7 cellular contexts compared by ENCODE assay signal in the genomic region with DNA sequence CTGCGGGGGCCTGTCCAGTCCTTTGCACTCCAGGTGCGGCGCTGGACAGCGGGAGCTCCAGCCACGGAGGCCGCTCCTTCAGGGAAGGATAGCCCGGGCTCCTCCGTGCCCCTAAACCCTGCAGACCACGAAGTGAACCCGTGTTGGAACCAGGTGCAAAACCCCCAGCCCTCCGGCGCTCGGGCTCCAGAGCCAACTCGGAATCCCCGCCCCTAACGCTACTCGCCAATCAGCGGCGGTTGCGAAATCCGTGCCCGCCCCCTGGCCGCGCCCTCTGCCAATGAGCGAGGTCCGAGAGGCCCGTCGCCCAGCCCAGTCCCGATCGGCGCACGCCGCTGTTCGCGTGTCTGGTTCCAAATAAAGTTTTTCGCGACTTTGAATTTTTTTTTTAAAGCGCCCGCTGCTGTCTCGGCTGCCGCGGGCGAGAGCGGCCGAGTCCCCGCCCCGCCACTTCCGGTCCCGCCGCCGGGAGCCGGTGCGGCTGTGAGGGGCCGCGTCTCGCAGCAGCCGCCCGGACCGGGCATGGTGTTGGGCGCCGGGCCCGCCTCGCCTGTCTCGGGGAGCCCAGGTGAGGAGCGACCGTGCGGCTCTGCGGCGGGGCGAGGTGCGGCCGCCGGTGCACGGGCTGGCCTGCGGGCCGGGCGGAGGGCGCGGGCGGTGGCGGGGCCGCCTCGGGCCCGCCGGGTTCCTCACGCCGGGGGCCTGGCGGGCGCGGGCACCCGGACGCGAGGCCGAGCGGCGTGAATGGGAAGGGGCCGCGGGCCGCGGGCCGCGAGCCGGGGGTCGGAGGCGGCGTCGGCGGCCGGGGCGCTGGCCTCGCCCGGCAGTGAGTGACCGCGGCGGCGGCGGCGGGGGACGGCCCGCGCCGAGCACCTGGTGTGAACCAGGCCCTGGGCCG. TPM values are rescaled to one million over a fixed set of nuclear protein-coding genes. Genes with fewer than 3 reads are reported as not detected.
A peak's percentile ranks its signal among the peaks of the same experiment; 100 is the strongest.
DNase-seq lines count a peak whose midpoint lies in the region; ATAC-seq and TF ChIP-seq lines count a peak whose summit lies in the region.

A gene with protein sequence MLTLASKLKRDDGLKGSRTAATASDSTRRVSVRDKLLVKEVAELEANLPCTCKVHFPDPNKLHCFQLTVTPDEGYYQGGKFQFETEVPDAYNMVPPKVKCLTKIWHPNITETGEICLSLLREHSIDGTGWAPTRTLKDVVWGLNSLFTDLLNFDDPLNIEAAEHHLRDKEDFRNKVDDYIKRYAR (plus strand): TSS at position 450 of the 898 bp plus-strand sequence. CDS start 6,094 bp downstream, outside the sequence.

- H3K79me2 ChIP-seq in hepatocyte, result peaks cover 45% of the 10 kb centered on the region

- WGBS in hepatocyte (ENCODE audit: low lambda C conversion rate, missing lambda C conversion rate), result 1% methylated on average over 74 of the region's 123 CpGs

- DNase-seq in NCI-H1930 (lab: John Stamatoyannopoulos, UW) (peak; percentile 91 to 97), T-helper 9 cell (peak; percentile 95), astrocyte of the cerebellum (ENCODE audit: low read depth) (peak; percentile 91), hepatocyte (ENCODE audit: low spot score) (peak; percentile 99), retina (peak; percentile 99)

- TF ChIP-seq POLR2A in GM18505 (IDR thresholded peaks at IDR 0.05; ENCODE audit: borderline replicate concordance, extremely low read depth, insufficient read depth, insufficient read length), result peak; percentile 81

- no peaks in the 10 kb centered on the region for H3K9me2 ChIP-seq in hepatocyte (replicated peaks; ENCODE audit: insufficient read depth)

- in situ Hi-C loops in astrocyte of the cerebellum (cut with HindIII; ENCODE audit: low sequenced_read_pairs), result no loop called here

- H3K36me3 ChIP-seq in hepatocyte (replicated peaks; ENCODE audit: insufficient read depth, low read depth), result no peaks in the 10 kb centered on the region

- ATAC-seq in GM18505 (IDR thresholded peaks at IDR 0.05; ENCODE audit: unreplicated experiment) (peak; percentile 95), HG02970 (IDR thresholded peaks at IDR 0.05; ENCODE audit: low FRiP score, unreplicated experiment) (peak; percentile 96)

- peaks cover 15% of the 10 kb centered on the region for H3K4me1 ChIP-seq in hepatocyte (ENCODE audit: insufficient read depth)

- peak within 1 kb of the TSS; percentile 65 for H3K27ac ChIP-seq in hepatocyte

- peak within 1 kb of the TSS; percentile 98 for H3K4me2 ChIP-seq in hepatocyte

- peak within 1 kb of the TSS; percentile 90 for H2AFZ ChIP-seq in hepatocyte

- H3K4me3 ChIP-seq in astrocyte of the cerebellum (ENCODE audit: low read depth, low read length), result peak within 1 kb of the TSS; percentile 73
- peak within 1 kb of the TSS; percentile 60 for H3K4me3 ChIP-seq in hepatocyte

- H3K27me3 ChIP-seq in hepatocyte, result no peaks in the 10 kb centered on the region

- H4K20me1 ChIP-seq in hepatocyte (ENCODE audit: insufficient read depth, poor library complexity, severe bottlenecking), result peaks cover 29% of the 10 kb centered on the region

- H3K9me3 ChIP-seq in hepatocyte (ENCODE audit: low read depth), result no peaks in the 10 kb centered on the region

- no peak for TF ChIP-seq CTCF in astrocyte of the cerebellum (IDR thresholded peaks at IDR 0.05; ENCODE audit: low read depth, low read length, missing control alignments)
- TF ChIP-seq CTCF in hepatocyte (IDR thresholded peaks at IDR 0.05; ENCODE audit: poor library complexity), result no peak

RNA-seq across cellular contexts. Expression of the gene that starts here (rescaled TPM):
- 52.8 and 59.8 TPM in 2 replicates for total RNA-seq in hepatocyte
- polyA plus RNA-seq in hepatocyte, result 60.1 and 66.7 TPM in 2 replicates

Comparison
In these comparisons a context has a peak if more than half of its experiments do, and no peak if none do; other contexts are left out.
1. Peak in every context shown above with its lines: DNase-seq, ATAC-seq, H3K4me3 ChIP-seq and H3K27ac ChIP-seq.